ENCODE assay signal across 12 cellular contexts in the genomic region with DNA sequence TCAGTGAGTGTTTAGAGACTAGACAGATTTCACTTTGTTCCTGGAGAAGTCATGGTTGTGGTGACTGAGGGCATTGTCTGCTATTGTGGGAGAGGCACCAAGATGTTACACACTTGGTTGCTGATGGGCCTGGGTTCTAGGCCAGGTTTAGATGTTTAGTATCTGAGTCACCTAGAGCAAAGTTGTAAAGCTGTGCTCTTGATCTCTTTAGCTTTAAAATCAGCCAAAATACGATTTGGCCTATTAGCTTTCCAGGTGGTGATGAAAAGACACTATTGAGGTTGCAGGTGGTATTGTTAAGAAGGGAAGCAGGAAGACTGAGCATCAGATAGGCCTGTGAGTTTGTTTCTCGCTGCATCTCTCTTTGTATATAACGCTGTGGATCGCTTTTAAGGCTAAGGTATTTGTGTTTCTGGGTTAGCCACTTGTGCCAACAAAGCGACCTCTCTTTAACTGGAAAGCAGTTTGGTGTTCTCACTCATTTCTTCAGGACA. TPM values are rescaled to one million over a fixed set of nuclear protein-coding genes. Genes with fewer than 3 reads are reported as not detected.
DNase-seq lines count a peak whose midpoint lies in the region; ATAC-seq and TF ChIP-seq lines count a peak whose summit lies in the region.
"Had no signal": no experiment of that assay in that cellular context is flagged by ENCODE, and none has a peak within 500 bp of the region (broad histone marks: within the 10 kb centered on the region; RNA-seq: fewer than 3 reads in every experiment).

No MANE protein-coding gene starts in this region.

- CTCF ChIA-PET in OCI-LY7 (lab: Charles Lee; ENCODE audit: unreplicated experiment), result no interaction called here

- DNase-seq in LHCN-M2 (ENCODE audit: low read depth) (peak; percentile 86), left colon (no peak), tibial artery (peak in 1 of 2 donors; percentile 30), OCI-LY7 (ENCODE audit: low spot score) (no peak), amygdala (lab: John Stamatoyannopoulos, UW) (no peak), dedifferentiated amniotic fluid mesenchymal stem cell (ENCODE audit: extremely low spot score) (no peak)
- DNase-seq: brain microvascular endothelial cell, NCI-H1417 had no signal

- peaks cover 0 to 8% (median 0%) of the 10 kb centered on the region in 3 donors for H3K9me3 ChIP-seq in tibial artery
- H3K9me3 ChIP-seq in OCI-LY7 (ENCODE audit: low read length), result 0 out of 2 replicates have a peak, but pooled peaks cover 7% of the 10 kb centered on the region
- H3K9me3 ChIP-seq: SJSA1 had no signal

- ATAC-seq in left colon, result peak; percentile 27

- peaks cover 0 to 92% (median 66%) of the 10 kb centered on the region in 4 donors for H3K4me1 ChIP-seq in tibial artery
- peaks cover 3% of the 10 kb centered on the region for H3K4me1 ChIP-seq in OCI-LY7 (ENCODE audit: insufficient read depth, low read length, poor library complexity, severe bottlenecking)

- POLR2A ChIA-PET in OCI-LY7 (lab: Charles Lee), result interaction anchor here (0.9 to 1.4 kb wide), 7 partner anchors 9 to 32 kb away, joined by 3 to 7 read pairs (median 3); no protein-coding TSS in a partner anchor

- H3K27me3 Mint-ChIP-seq in brain, result no peaks in the 10 kb centered on the region
- H3K27me3 Mint-ChIP-seq: stimulated activated naive CD8-positive, alpha-beta T cell treated with anti-CD3 and anti-CD28 coated beads, Interleukin-15, Interleukin-2, amounts not matched to agents 100 ng/mL and 50 ng/mL, for 24 hours had no signal

- H3K4me2 ChIP-seq in OCI-LY7 (ENCODE audit: low read length), result no peak overlapping the region

- H3K27ac ChIP-seq in tibial artery (peak overlapping the region; percentile 71), OCI-LY7 (ENCODE audit: low read depth, low read length, poor library complexity, severe bottlenecking) (no peak overlapping the region)
- H3K27ac ChIP-seq: brain microvascular endothelial cell, SJSA1 had no signal

- H3K79me2 ChIP-seq in OCI-LY7 (ENCODE audit: insufficient read depth, low read depth, low read length), result no peaks in the 10 kb centered on the region

- peaks cover 3 to 17% (median 13%) of the 10 kb centered on the region in 5 experiments for H3K9me3 Mint-ChIP-seq in brain

- no peaks in the 10 kb centered on the region for H3K9me2 ChIP-seq in OCI-LY7 (ENCODE audit: insufficient read depth, low read length)

- peak overlapping the region in 3 of 5 experiments; percentile 55 to 86 (median 84) for H3K27ac Mint-ChIP-seq in brain
- H3K27ac Mint-ChIP-seq: stimulated activated naive CD8-positive, alpha-beta T cell treated with anti-CD3 and anti-CD28 coated beads, Interleukin-15, Interleukin-2, amounts not matched to agents 100 ng/mL and 50 ng/mL, for 24 hours had no signal

- H3K4me3 ChIP-seq in tibial artery (no peak overlapping the region), OCI-LY7 (ENCODE audit: low read depth, low read length, poor library complexity, severe bottlenecking) (no peak overlapping the region)
- H3K4me3 ChIP-seq: SJSA1, skin epidermis had no signal

- BruUV-seq in OCI-LY7 (replicated peaks; lab: Mats Ljungman, UMichigan), result no TSS peak

- H3K4me3 Mint-ChIP-seq in brain, result peak overlapping the region in 2 of 5 experiments; percentile 26
- H3K4me3 Mint-ChIP-seq: stimulated activated naive CD8-positive, alpha-beta T cell treated with anti-CD3 and anti-CD28 coated beads, Interleukin-15, Interleukin-2, amounts not matched to agents 100 ng/mL and 50 ng/mL, for 24 hours had no signal

- H2AFZ ChIP-seq in OCI-LY7 (ENCODE audit: low read length), result no peak overlapping the region

- peaks cover 24% of the 10 kb centered on the region for H3K36me3 Mint-ChIP-seq in brain

- peaks cover 0 to 7% (median 0%) of the 10 kb centered on the region in 3 donors for H3K36me3 ChIP-seq in tibial artery
- H3K36me3 ChIP-seq in OCI-LY7 (ENCODE audit: insufficient read depth, low read length), result no peaks in the 10 kb centered on the region
- H3K36me3 ChIP-seq: brain microvascular endothelial cell, SJSA1 had no signal

- no peaks in the 10 kb centered on the region for H3K27me3 ChIP-seq in tibial artery
- H3K27me3 ChIP-seq: brain microvascular endothelial cell, SJSA1 had no signal

- H4K20me1 ChIP-seq in OCI-LY7 (ENCODE audit: insufficient read depth, low read length), result no peaks in the 10 kb centered on the region

- intact Hi-C loops in left colon (cut with DNase I, micrococcal nuclease) (no loop called here), tibial artery (cut with DNase I; ENCODE audit: low total_unique reads) (loop anchor here (10.0 kb wide), 1 partner anchor 45 kb away; no protein-coding TSS in a partner anchor), OCI-LY7 (cut with micrococcal nuclease; ENCODE audit: unreplicated experiment) (no loop called here)

- peaks cover 70% of the 10 kb centered on the region for H3K4me1 Mint-ChIP-seq in brain

- no peak for TF ChIP-seq CTCF in brain (conservative IDR thresholded peaks at IDR 0.05)
- no peak for TF ChIP-seq CTCF in tibial artery (IDR thresholded peaks at IDR 0.05)
- TF ChIP-seq CTCF in OCI-LY7 (conservative IDR thresholded peaks at IDR 0.05; ENCODE audit: low read length), result no peak

RNA-seq across cellular contexts. Expression of a gene that starts 48.6 kb away (rescaled TPM):
- 41.0 and 58.8 TPM in 2 replicates for total RNA-seq in LHCN-M2 (2014; rRNA removed)
- polyA plus RNA-seq in LHCN-M2 (2012), result 13.6 TPM
- polyA plus RNA-seq in brain (ENCODE audit: insufficient read depth, low read depth, low replicate concordance), result 23.1 TPM
- 10 to 100 TPM; 39.9 to 70.0 TPM for total RNA-seq in left colon
- 3.0 and 3.8 TPM in 2 replicates for total RNA-seq in OCI-LY7 (2014; rRNA removed; shearing (Covaris generic))
- total RNA-seq in OCI-LY7 (2022), result 9.4 and 9.9 TPM in 2 replicates
